In genomic region chr15:50883903-50884302, GRCh38 we compare ENCODE assay signal across 9 cellular contexts. TPM values are rescaled to one million over a fixed set of nuclear protein-coding genes. Genes with fewer than 3 reads are reported as not detected.
DNase-seq lines count a peak whose midpoint lies in the region; ATAC-seq and TF ChIP-seq lines count a peak whose summit lies in the region.
"Had no signal": no experiment of that assay in that cellular context is flagged by ENCODE, and none has a peak within 500 bp of the region (broad histone marks: within the 10 kb centered on the region; RNA-seq: fewer than 3 reads in every experiment).

No MANE protein-coding gene starts in this region.

- H3K4me3 Mint-ChIP-seq in osteocyte (ENCODE audit: unreplicated experiment): no peak overlapping the region

- no peaks in the 10 kb centered on the region for H3K9me3 Mint-ChIP-seq in osteocyte (ENCODE audit: unreplicated experiment)

- peak overlapping the region; percentile 41 for H3K9ac ChIP-seq in adipocyte (ENCODE audit: low read length)

- H3K4me1 Mint-ChIP-seq in osteocyte (ENCODE audit: unreplicated experiment): peaks cover 44% of the 10 kb centered on the region

- no peaks in the 10 kb centered on the region for H3K36me3 ChIP-seq in adipocyte (ENCODE audit: control insufficient read depth, insufficient read depth, low read length, severe bottlenecking)

- no peak for TF ChIP-seq CTCF in osteocyte (IDR thresholded peaks at IDR 0.05)

- H3K4me1 ChIP-seq in adipocyte (ENCODE audit: control insufficient read depth, insufficient read depth, low read length): peaks cover 36% of the 10 kb centered on the region

- H3K27ac Mint-ChIP-seq in osteocyte (ENCODE audit: unreplicated experiment): peak overlapping the region; percentile 95

- no peaks in the 10 kb centered on the region for H3K9me3 ChIP-seq in adipocyte (ENCODE audit: control insufficient read depth, low read length)

- H3K36me3 Mint-ChIP-seq in osteocyte (ENCODE audit: unreplicated experiment): no peaks in the 10 kb centered on the region

- H3K4me3 ChIP-seq in adipocyte (ENCODE audit: low read length): peak overlapping the region; percentile 64

- H3K27me3 ChIP-seq in adipocyte (replicated peaks; ENCODE audit: control insufficient read depth, insufficient read depth, low read length): no peaks in the 10 kb centered on the region

- intact Hi-C loops in posterior vena cava (cut with DNase I): loop anchor here in 1 of 2 donors (10.0 kb wide), 1 partner anchor 139 kb away; no protein-coding TSS in a partner anchor

- DNase-seq in EL (peak; percentile 76), M059J (ENCODE audit: low read depth) (peak; percentile 86), adipocyte (ENCODE audit: low read depth) (peak; percentile 56), osteocyte (ENCODE audit: extremely low spot score, unreplicated experiment) (no peak), posterior vena cava (ENCODE audit: low spot score) (no peak), activated gamma-delta T cell treated with Interleukin-2 at 50 U/mL for 16 hours (no peak), superior temporal gyrus (ENCODE audit: extremely low spot score) (no peak)
- DNase-seq: NCI-H187 treated with DMSO at 0.1 percent for 48 hours had no signal

- no peak for ATAC-seq in GM21737 (IDR thresholded peaks at IDR 0.05; ENCODE audit: unreplicated experiment)

- H3K27me3 Mint-ChIP-seq in osteocyte (ENCODE audit: unreplicated experiment): no peaks in the 10 kb centered on the region

RNA-seq across cellular contexts. Expression of gene AP4E1, which starts 24.6 kb away (rescaled TPM):
- total RNA-seq in M059J (2014; rRNA removed; shearing (Covaris generic)): 9.5 and 13.9 TPM in 2 replicates
- total RNA-seq in osteocyte (12.3 and 12.4 TPM in 2 replicates), posterior vena cava (10 to 100 TPM; 11.5 to 18.6 TPM)

Comparison
In these comparisons a context has a peak if more than half of its experiments do, and no peak if none do; other contexts are left out.
1. DNase-seq: peak in EL (single experiment), M059J (single experiment) and adipocyte (single experiment); none in osteocyte (single experiment), posterior vena cava (single experiment), activated gamma-delta T cell treated with Interleukin-2 at 50 U/mL for 16 hours (single experiment) and superior temporal gyrus (single experiment).